In genomic region chr9:125519741-125520140, GRCh38 we compare ENCODE assay signal across 1 cellular context.
TF ChIP-seq lines count a peak whose summit lies in the region.

No MANE protein-coding gene starts in this region.

TF ChIP-seq in SK-N-SH, 30 proteins besides CTCF, POLR2A, EP300 and RAD21 (continued from another document):
- TF ChIP-seq, protein P1, sequence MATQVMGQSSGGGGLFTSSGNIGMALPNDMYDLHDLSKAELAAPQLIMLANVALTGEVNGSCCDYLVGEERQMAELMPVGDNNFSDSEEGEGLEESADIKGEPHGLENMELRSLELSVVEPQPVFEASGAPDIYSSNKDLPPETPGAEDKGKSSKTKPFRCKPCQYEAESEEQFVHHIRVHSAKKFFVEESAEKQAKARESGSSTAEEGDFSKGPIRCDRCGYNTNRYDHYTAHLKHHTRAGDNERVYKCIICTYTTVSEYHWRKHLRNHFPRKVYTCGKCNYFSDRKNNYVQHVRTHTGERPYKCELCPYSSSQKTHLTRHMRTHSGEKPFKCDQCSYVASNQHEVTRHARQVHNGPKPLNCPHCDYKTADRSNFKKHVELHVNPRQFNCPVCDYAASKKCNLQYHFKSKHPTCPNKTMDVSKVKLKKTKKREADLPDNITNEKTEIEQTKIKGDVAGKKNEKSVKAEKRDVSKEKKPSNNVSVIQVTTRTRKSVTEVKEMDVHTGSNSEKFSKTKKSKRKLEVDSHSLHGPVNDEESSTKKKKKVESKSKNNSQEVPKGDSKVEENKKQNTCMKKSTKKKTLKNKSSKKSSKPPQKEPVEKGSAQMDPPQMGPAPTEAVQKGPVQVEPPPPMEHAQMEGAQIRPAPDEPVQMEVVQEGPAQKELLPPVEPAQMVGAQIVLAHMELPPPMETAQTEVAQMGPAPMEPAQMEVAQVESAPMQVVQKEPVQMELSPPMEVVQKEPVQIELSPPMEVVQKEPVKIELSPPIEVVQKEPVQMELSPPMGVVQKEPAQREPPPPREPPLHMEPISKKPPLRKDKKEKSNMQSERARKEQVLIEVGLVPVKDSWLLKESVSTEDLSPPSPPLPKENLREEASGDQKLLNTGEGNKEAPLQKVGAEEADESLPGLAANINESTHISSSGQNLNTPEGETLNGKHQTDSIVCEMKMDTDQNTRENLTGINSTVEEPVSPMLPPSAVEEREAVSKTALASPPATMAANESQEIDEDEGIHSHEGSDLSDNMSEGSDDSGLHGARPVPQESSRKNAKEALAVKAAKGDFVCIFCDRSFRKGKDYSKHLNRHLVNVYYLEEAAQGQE (IDR thresholded peaks at IDR 0.05; ENCODE audit: low read depth, low read length), result no peak
- no peak for TF ChIP-seq FOXJ3 (CRISPR knock-in tag; IDR thresholded peaks at IDR 0.05)
- TF ChIP-seq, protein P2, sequence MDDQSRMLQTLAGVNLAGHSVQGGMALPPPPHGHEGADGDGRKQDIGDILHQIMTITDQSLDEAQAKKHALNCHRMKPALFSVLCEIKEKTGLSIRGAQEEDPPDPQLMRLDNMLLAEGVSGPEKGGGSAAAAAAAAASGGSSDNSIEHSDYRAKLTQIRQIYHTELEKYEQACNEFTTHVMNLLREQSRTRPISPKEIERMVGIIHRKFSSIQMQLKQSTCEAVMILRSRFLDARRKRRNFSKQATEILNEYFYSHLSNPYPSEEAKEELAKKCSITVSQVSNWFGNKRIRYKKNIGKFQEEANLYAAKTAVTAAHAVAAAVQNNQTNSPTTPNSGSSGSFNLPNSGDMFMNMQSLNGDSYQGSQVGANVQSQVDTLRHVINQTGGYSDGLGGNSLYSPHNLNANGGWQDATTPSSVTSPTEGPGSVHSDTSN (IDR thresholded peaks at IDR 0.05), result no peak
- no peak for TF ChIP-seq IRF3 (IDR thresholded peaks at IDR 0.05; ENCODE audit: low read depth, low read length)
- TF ChIP-seq, protein P3, sequence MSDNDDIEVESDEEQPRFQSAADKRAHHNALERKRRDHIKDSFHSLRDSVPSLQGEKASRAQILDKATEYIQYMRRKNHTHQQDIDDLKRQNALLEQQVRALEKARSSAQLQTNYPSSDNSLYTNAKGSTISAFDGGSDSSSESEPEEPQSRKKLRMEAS (IDR thresholded peaks at IDR 0.05; ENCODE audit: low read depth), result no peak
- TF ChIP-seq POLR2AphosphoS5 (IDR thresholded peaks at IDR 0.05; ENCODE audit: low read depth, low read length), result no peak
- no peak for TF ChIP-seq GATA2 (CRISPR knock-in tag; IDR thresholded peaks at IDR 0.05)
- no peak for TF ChIP-seq ZBTB33 (IDR thresholded peaks at IDR 0.05; ENCODE audit: borderline replicate concordance, low read depth)
- TF ChIP-seq RXRA (IDR thresholded peaks at IDR 0.05; ENCODE audit: borderline replicate concordance, low read depth), result no peak
- no peak for TF ChIP-seq TAF1 (IDR thresholded peaks at IDR 0.05; ENCODE audit: borderline replicate concordance, low read depth, low read length)
- no peak for TF ChIP-seq RCOR1 (IDR thresholded peaks at IDR 0.05; ENCODE audit: low read length)
- TF ChIP-seq MEF2A (IDR thresholded peaks at IDR 0.05; ENCODE audit: borderline replicate concordance, low read depth), result no peak
- no peak for TF ChIP-seq SIN3A (IDR thresholded peaks at IDR 0.05; ENCODE audit: borderline replicate concordance, low read depth, low read length)
- no peak for TF ChIP-seq CHD2 (IDR thresholded peaks at IDR 0.05; ENCODE audit: low read length, partially characterized antibody)
